ENCODE assay signal across 9 cellular contexts in genomic region chr19:2542341-2543069, GRCh38.
A peak's percentile ranks its signal among the peaks of the same experiment; 100 is the strongest.
DNase-seq lines count a peak whose midpoint lies in the region; ATAC-seq and TF ChIP-seq lines count a peak whose summit lies in the region.
"Had no signal": no experiment of that assay in that cellular context is flagged by ENCODE, and none has a peak within 500 bp of the region (broad histone marks: within the 10 kb centered on the region; RNA-seq: fewer than 3 reads in every experiment).

No MANE protein-coding gene starts in this region.

- no peaks in the 10 kb centered on the region for H3K9me3 Mint-ChIP-seq in naive thymus-derived CD8-positive, alpha-beta T cell

- in situ Hi-C loops in KBM-7 (cut with MboI; ENCODE audit: low pct_unique_long_range_greater_than_20kb, low sequenced_read_pairs): no loop called here

- no peak for ATAC-seq in naive thymus-derived CD8-positive, alpha-beta T cell
- no peak for ATAC-seq in HG03159 (IDR thresholded peaks at IDR 0.05; ENCODE audit: unreplicated experiment)

- H3K4me3 ChIP-seq in coronary artery: no peak overlapping the region

- H3K27ac Mint-ChIP-seq in naive thymus-derived CD8-positive, alpha-beta T cell: peak overlapping the region in 2 of 10 donors; percentile 55 to 69

- H3K4me3 Mint-ChIP-seq in naive thymus-derived CD8-positive, alpha-beta T cell: peak overlapping the region in 9 of 10 donors; percentile 4 to 59 (median 39)

- peak overlapping the region; percentile 94 for H3K27ac ChIP-seq in 22Rv1
- H3K27ac ChIP-seq in coronary artery: peak overlapping the region; percentile 97 to 98

- peak; percentile 56 for DNase-seq in KBM-7
- no peak for DNase-seq in coronary artery (ENCODE audit: low spot score)
- no peak for DNase-seq in naive thymus-derived CD8-positive, alpha-beta T cell
- DNase-seq in stimulated activated CD4-positive, alpha-beta T cell treated with anti-CD3 and anti-CD28 coated beads, Interleukin-4, amount 100 ng/mL, for 4 hours: no peak
- no peak for DNase-seq in stimulated activated CD4-positive, alpha-beta T cell treated with anti-CD3 and anti-CD28 coated beads, Interleukin-2, amount 100 ng/mL, for 24 hours
- no peak for DNase-seq in DMS 273 treated with DMSO at 0.1 percent for 48 hours (lab: John Stamatoyannopoulos, UW)
- DNase-seq: DMS53 had no signal

- peaks cover 9 to 38% (median 15%) of the 10 kb centered on the region in 4 donors for H3K4me1 Mint-ChIP-seq in naive thymus-derived CD8-positive, alpha-beta T cell

- no peaks in the 10 kb centered on the region for H3K36me3 Mint-ChIP-seq in naive thymus-derived CD8-positive, alpha-beta T cell

- H3K27me3 Mint-ChIP-seq in naive thymus-derived CD8-positive, alpha-beta T cell: no peaks in the 10 kb centered on the region

- POLR2A ChIA-PET in naive thymus-derived CD8-positive, alpha-beta T cell (lab: Charles Lee): interaction anchor here (0.7 to 4.1 kb wide), 9 partner anchors 9 to 958 kb away, joined by 3 to 33 read pairs (median 5); partner anchors contain the start of genes DOHH and GADD45B

- TF ChIP-seq CTCF in 22Rv1 (IDR thresholded peaks at IDR 0.05): no peak
- no peak for TF ChIP-seq CTCF in coronary artery (IDR thresholded peaks at IDR 0.05)
